ENCODE assay signal across 26 cellular contexts in genomic region chr1:24331961-24332673, GRCh38. TPM values are rescaled to one million over a fixed set of nuclear protein-coding genes. Genes with fewer than 3 reads are reported as not detected.
DNase-seq lines count a peak whose midpoint lies in the region; ATAC-seq and TF ChIP-seq lines count a peak whose summit lies in the region.
"Had no signal": no experiment of that assay in that cellular context is flagged by ENCODE, and none has a peak within 500 bp of the region (broad histone marks: within the 10 kb centered on the region; RNA-seq: fewer than 3 reads in every experiment).

No MANE protein-coding gene starts in this region.

- no peak overlapping the region for H3K4me3 ChIP-seq in CD4-positive, CD25-positive, alpha-beta regulatory T cell (ENCODE audit: low read depth, low read length)
- no peak overlapping the region for H3K4me3 ChIP-seq in IMR-90 (ENCODE audit: insufficient read depth, low read depth, low read length)
- H3K4me3 ChIP-seq: A549; BLaER1 treated with 17β-estradiol and CSF1 and Interleukin-3, amounts not matched to agents 10 nM and 100 nM; GM23338 had no signal

- H3K9me3 Mint-ChIP-seq in CD4-positive, CD25-positive, alpha-beta regulatory T cell = no peaks in the 10 kb centered on the region
- no peaks in the 10 kb centered on the region for H3K9me3 Mint-ChIP-seq in chondrocyte (ENCODE audit: low read depth)
- no peaks in the 10 kb centered on the region for H3K9me3 Mint-ChIP-seq in progenitor cell of endocrine pancreas (ENCODE audit: low read depth)
- H3K9me3 Mint-ChIP-seq: CD4-positive, alpha-beta memory T cell; GM23338; H9; HFFc6 had no signal

- H3K4me1 ChIP-seq in CD4-positive, CD25-positive, alpha-beta regulatory T cell (ENCODE audit: control insufficient read depth, insufficient read depth, low read length, poor library complexity, severe bottlenecking) = no peaks in the 10 kb centered on the region
- H3K4me1 ChIP-seq in IMR-90 (ENCODE audit: control insufficient read depth, insufficient read depth, low read length) = peaks cover 17% of the 10 kb centered on the region
- H3K4me1 ChIP-seq: A549, BE2C had no signal

- H3K9me3 ChIP-seq in CD4-positive, CD25-positive, alpha-beta regulatory T cell (ENCODE audit: control insufficient read depth in 2 of 2, low read length in 2 of 2) = no peaks in the 10 kb centered on the region
- H3K9me3 ChIP-seq in IMR-90 (ENCODE audit: control insufficient read depth, insufficient read depth, low read length) = no peaks in the 10 kb centered on the region
- H3K9me3 ChIP-seq: A549, BE2C had no signal

- no peak overlapping the region for H3K4me2 ChIP-seq in IMR-90 (ENCODE audit: low read depth, low read length)
- H3K4me2 ChIP-seq: A549; BLaER1 treated with 17β-estradiol and CSF1 and Interleukin-3, amounts not matched to agents 10 nM and 100 nM; GM23338 had no signal

- H2AK9ac ChIP-seq in IMR-90 (replicated peaks; ENCODE audit: low read depth, low read length, poor library complexity) = no peak overlapping the region

- H2BK20ac ChIP-seq in IMR-90 (ENCODE audit: low read depth, low read length) = peak overlapping the region; percentile 8; the same call in 1 of the 2 replicates

- peaks cover 25% of the 10 kb centered on the region for H3K27me3 Mint-ChIP-seq in CD4-positive, CD25-positive, alpha-beta regulatory T cell
- H3K27me3 Mint-ChIP-seq in chondrocyte (ENCODE audit: low read depth) = peaks cover 5% of the 10 kb centered on the region
- H3K27me3 Mint-ChIP-seq in progenitor cell of endocrine pancreas = peaks cover 7% of the 10 kb centered on the region

- no peak overlapping the region for H3K23ac ChIP-seq in IMR-90 (ENCODE audit: low read depth, low read length)

- no TSS peak for BruUV-seq in IMR-90 (replicated peaks; lab: Mats Ljungman, UMichigan)

- no peaks in the 10 kb centered on the region for H4K20me1 ChIP-seq in IMR-90 (ENCODE audit: insufficient read depth, low read length)

- dilution Hi-C loops in IMR-90 (cut with HindIII; ENCODE audit: low sequenced_read_pairs, unreplicated experiment) = no loop called here

- ATAC-seq in CD4-positive, CD25-positive, alpha-beta regulatory T cell (ENCODE audit: low read depth in 2 of 2) = no peak
- ATAC-seq in IMR-90 (ENCODE audit: low read depth) = no peak
- ATAC-seq in HG03439 (IDR thresholded peaks at IDR 0.05; ENCODE audit: unreplicated experiment) = no peak
- ATAC-seq: A549, GM23338, HCT116 had no signal

- no peaks in the 10 kb centered on the region for H3K36me3 ChIP-seq in CD4-positive, CD25-positive, alpha-beta regulatory T cell (ENCODE audit: control insufficient read depth, insufficient read depth, low read length)
- H3K36me3 ChIP-seq in IMR-90 (ENCODE audit: control insufficient read depth, insufficient read depth, low read length) = no peaks in the 10 kb centered on the region
- H3K36me3 ChIP-seq: BE2C; BLaER1 treated with 17β-estradiol and CSF1 and Interleukin-3, amounts not matched to agents 10 nM and 100 nM had no signal

- TF ChIP-seq RAD21 in IMR-90 (IDR thresholded peaks at IDR 0.05; ENCODE audit: low read length) = no peak

- H3K9ac ChIP-seq in IMR-90 (ENCODE audit: low read depth, low read length) = no peak overlapping the region
- H3K9ac ChIP-seq: BLaER1 treated with 17β-estradiol and CSF1 and Interleukin-3, amounts not matched to agents 10 nM and 100 nM had no signal

- 88% methylated on average over 4 of the region's 7 CpGs; no CpG with 5 or more reads in 1 of the 2 experiments for WGBS in IMR-90 (ENCODE audit: extremely low coverage in 2 of 2, insufficient read length in 1 of 2), 2 experiments

- CTCF ChIA-PET in IMR-90 (lab: Yijun Ruan, JAX) = no interaction called here

- in situ Hi-C loops in IMR-90 (cut with MboI; ENCODE audit: low sequenced_read_pairs) = no loop called here

- peak overlapping the region; percentile 92 for H2AK5ac ChIP-seq in IMR-90 (ENCODE audit: low read depth, low read length)

- no peak overlapping the region for H3K56ac ChIP-seq in IMR-90 (ENCODE audit: extremely low read depth, insufficient read depth, low read length)

- no peak for TF ChIP-seq POLR2A in IMR-90 (IDR thresholded peaks at IDR 0.05; ENCODE audit: low read depth, low read length)

- H3K27ac ChIP-seq in CD4-positive, CD25-positive, alpha-beta regulatory T cell (ENCODE audit: insufficient read depth, low read length, poor library complexity, severe bottlenecking) = no peak overlapping the region
- no peak overlapping the region for H3K27ac ChIP-seq in IMR-90 (ENCODE audit: insufficient read depth, low read length)
- H3K27ac ChIP-seq: A549; BLaER1 treated with 17β-estradiol and CSF1 and Interleukin-3, amounts not matched to agents 10 nM and 100 nM had no signal

- peak overlapping the region; percentile 83; the same call in 2 of the 3 replicates for H2BK15ac ChIP-seq in IMR-90 (ENCODE audit: low read depth, low read length)

- H4K5ac ChIP-seq in IMR-90 (ENCODE audit: low read depth, low read length) = no peak overlapping the region

- H3K27me3 ChIP-seq in CD4-positive, CD25-positive, alpha-beta regulatory T cell (ENCODE audit: control insufficient read depth, insufficient read depth, low read length) = no peaks in the 10 kb centered on the region
- peaks cover 5% of the 10 kb centered on the region for H3K27me3 ChIP-seq in IMR-90 (ENCODE audit: control insufficient read depth, insufficient read depth, low read length)
- H3K27me3 ChIP-seq: BE2C had no signal

- peak overlapping the region; percentile 52 for H2BK120ac ChIP-seq in IMR-90 (ENCODE audit: low read depth, low read length)

- H3K18ac ChIP-seq in IMR-90 (ENCODE audit: low read depth, low read length) = no peak overlapping the region

- no peak overlapping the region for H2AFZ ChIP-seq in IMR-90 (replicated peaks; ENCODE audit: low read length, poor library complexity)
- H2AFZ ChIP-seq: GM23338 had no signal

- H4K91ac ChIP-seq in IMR-90 (ENCODE audit: insufficient read depth, low read depth, low read length) = no peak overlapping the region; the same call in 1 of the 2 replicates

- no peak overlapping the region for H3K4me3 Mint-ChIP-seq in CD4-positive, CD25-positive, alpha-beta regulatory T cell
- H3K4me3 Mint-ChIP-seq in chondrocyte (ENCODE audit: unreplicated experiment) (no peak overlapping the region), progenitor cell of endocrine pancreas (ENCODE audit: low read depth) (no peak overlapping the region)
- H3K4me3 Mint-ChIP-seq: CD14-positive monocyte; CD4-positive, alpha-beta memory T cell; GM23338; H9; HFFc6 had no signal

- POLR2A ChIA-PET in IMR-90 (lab: Charles Lee; ENCODE audit: unreplicated experiment) = no interaction called here

- no peak for DNase-seq in CD4-positive, CD25-positive, alpha-beta regulatory T cell
- DNase-seq in IMR-90 = no peak
- DNase-seq in chondrocyte (ENCODE audit: low spot score) = no peak
- no peak for DNase-seq in progenitor cell of endocrine pancreas (ENCODE audit: low spot score, unreplicated experiment)
- no peak for DNase-seq in NCI-H2171 (lab: John Stamatoyannopoulos, UW)
- DNase-seq in NCI-H2227 treated with DMSO at 0.1 percent for 48 hours (lab: John Stamatoyannopoulos, UW) = no peak
- DNase-seq: 8988T; ACHN; AML-193; BE2C; Calu3; CD4-positive, alpha-beta memory T cell; COR-L47; DMS53; DMS79 treated with DMSO at 0.1 percent for 48 hours; GF-D8; H9; HFFc6 had no signal

- H3K36me3 Mint-ChIP-seq in CD4-positive, CD25-positive, alpha-beta regulatory T cell = no peaks in the 10 kb centered on the region
- no peaks in the 10 kb centered on the region for H3K36me3 Mint-ChIP-seq in chondrocyte (ENCODE audit: low read depth)
- H3K36me3 Mint-ChIP-seq in progenitor cell of endocrine pancreas (ENCODE audit: insufficient read depth) = peaks cover 1% of the 10 kb centered on the region
- H3K36me3 Mint-ChIP-seq: CD14-positive monocyte; CD4-positive, alpha-beta memory T cell had no signal

- H2BK5ac ChIP-seq in IMR-90 (ENCODE audit: low read depth, low read length, poor library complexity, severe bottlenecking) = no peak overlapping the region

- peak overlapping the region in 2 of 3 donors; percentile 21 to 45 for H3K27ac Mint-ChIP-seq in CD4-positive, CD25-positive, alpha-beta regulatory T cell
- peak overlapping the region; percentile 28 for H3K27ac Mint-ChIP-seq in chondrocyte (ENCODE audit: unreplicated experiment)
- H3K27ac Mint-ChIP-seq in progenitor cell of endocrine pancreas = peak overlapping the region; percentile 10
- H3K27ac Mint-ChIP-seq: CD14-positive monocyte; CD4-positive, alpha-beta memory T cell; GM23338; H9; HFFc6 had no signal

- no peak overlapping the region; the same call in 1 of the 2 replicates for H3K4ac ChIP-seq in IMR-90 (ENCODE audit: low read depth, low read length)

- H3K14ac ChIP-seq in IMR-90 (replicated peaks; ENCODE audit: low read depth, low read length) = no peak overlapping the region

- no peak overlapping the region for H4K8ac ChIP-seq in IMR-90 (ENCODE audit: low read depth in 2 of 2, low read length in 2 of 2)

- peaks cover 14% of the 10 kb centered on the region for H3K9me1 ChIP-seq in IMR-90 (ENCODE audit: insufficient read depth, low read length)

- H3K79me1 ChIP-seq in IMR-90 (ENCODE audit: low read depth in 1 of 2, low read length in 2 of 2) = no peaks in the 10 kb centered on the region

- no peak for TF ChIP-seq CTCF in IMR-90 (conservative IDR thresholded peaks at IDR 0.05; ENCODE audit: low read depth, low read length)
- TF ChIP-seq CTCF in chondrocyte (IDR thresholded peaks at IDR 0.05) = no peak
- no peak for TF ChIP-seq CTCF in progenitor cell of endocrine pancreas (IDR thresholded peaks at IDR 0.05; ENCODE audit: unreplicated experiment)

- H3K4me1 Mint-ChIP-seq in CD4-positive, CD25-positive, alpha-beta regulatory T cell = no peaks in the 10 kb centered on the region
- H3K4me1 Mint-ChIP-seq in chondrocyte (ENCODE audit: low read depth) (peaks cover 40% of the 10 kb centered on the region), progenitor cell of endocrine pancreas (ENCODE audit: low read depth) (no peaks in the 10 kb centered on the region)
- H3K4me1 Mint-ChIP-seq: CD14-positive monocyte; CD4-positive, alpha-beta memory T cell had no signal

- intact Hi-C loops in IMR-90 (cut with micrococcal nuclease) = no loop called here

TF ChIP-seq in IMR-90, 13 proteins besides CTCF, POLR2A, EP300 and RAD21 (continues in another document):
- no peak for TF ChIP-seq CEBPB (IDR thresholded peaks at IDR 0.05; ENCODE audit: low read depth, low read length)
- no peak for TF ChIP-seq CHD1 (IDR thresholded peaks at IDR 0.05; ENCODE audit: low read depth, low read length)
- no peak for TF ChIP-seq MAZ (IDR thresholded peaks at IDR 0.05; ENCODE audit: borderline replicate concordance, low read depth, low read length)
- no peak for TF ChIP-seq FOS (IDR thresholded peaks at IDR 0.05; ENCODE audit: low read depth, low read length)
- no peak for TF ChIP-seq MXI1 (IDR thresholded peaks at IDR 0.05; ENCODE audit: borderline replicate concordance, low read depth, low read length)
- no peak for TF ChIP-seq RFX5 (IDR thresholded peaks at IDR 0.05; ENCODE audit: low read depth, low read length)

RNA-seq across cellular contexts. Expression of gene GRHL3, which starts 13.0 kb away (rescaled TPM):
- total RNA-seq in CD4-positive, CD25-positive, alpha-beta regulatory T cell = not detected
- not detected for polyA plus RNA-seq in CD4-positive, CD25-positive, alpha-beta regulatory T cell
- not detected in 2 replicates for total RNA-seq in IMR-90 (2012; rRNA removed)
- not detected in 2 replicates for polyA plus RNA-seq in IMR-90 (2012; rRNA removed)
- polyA plus RNA-seq in IMR-90 (2012; cell fraction: cytosol; rRNA removed) = 0.01 TPM in 1 of 2 replicates, not detected in the other
- not detected in 2 replicates for polyA plus RNA-seq in IMR-90 (2012; cell fraction: nucleus; rRNA removed; ENCODE audit: low replicate concordance)
- total RNA-seq in chondrocyte = 0.07 TPM in 1 of 3 replicates, not detected in the others
- total RNA-seq in progenitor cell of endocrine pancreas = 4.9 and 5.7 TPM in 2 replicates
- total RNA-seq: CD4-positive, alpha-beta memory T cell; Daoy; H4; HFFc6 had no signal
- polyA plus RNA-seq: CD14-positive monocyte; CD4-positive, alpha-beta memory T cell had no signal
